In genomic region chrX:41332988-41333743, GRCh38 we compare ENCODE assay signal across 8 cellular contexts. TPM values are rescaled to one million over a fixed set of nuclear protein-coding genes. Genes with fewer than 3 reads are reported as not detected.
DNase-seq lines count a peak whose midpoint lies in the region; ATAC-seq and TF ChIP-seq lines count a peak whose summit lies in the region.

No MANE protein-coding gene starts in this region.

- DNase-seq in BJ (ENCODE audit: low read depth) (no peak), NCI-H748 (lab: John Stamatoyannopoulos, UW; ENCODE audit: unreplicated experiment) (peak; percentile 96), lower leg skin (ENCODE audit: low spot score in 2 of 2) (peak; percentile 71 to 98)
- DNase-seq in activated CD4-positive, alpha-beta memory T cell treated with anti-CD3 and anti-CD28 coated beads for 36 hours, result peak; percentile 89
- DNase-seq in stimulated activated CD4-positive, alpha-beta T cell treated with anti-CD3 and anti-CD28 coated beads, Interleukin-4, amount 100 ng/mL, for 48 hours (ENCODE audit: low read depth in 2 of 2), result peak; percentile 71 to 83

- no peaks in the 10 kb centered on the region for H3K36me3 ChIP-seq in BJ (ENCODE audit: control insufficient read depth, insufficient read depth, low read length)
- H3K36me3 ChIP-seq in duodenal mucosa (ENCODE audit: control insufficient read depth in 1 of 2, insufficient read depth in 2 of 2, low read length in 2 of 2), result no peaks in the 10 kb centered on the region

- ATAC-seq in GM19328 (IDR thresholded peaks at IDR 0.05; ENCODE audit: unreplicated experiment) (peak; percentile 37), HG03565 (IDR thresholded peaks at IDR 0.05; ENCODE audit: unreplicated experiment) (peak; percentile 27)

- POLR2A ChIA-PET in BJ (lab: Charles Lee), result interaction anchor here (0.6 to 0.7 kb wide), 2 partner anchors 16 to 1376 kb away, joined by 6 to 7 read pairs; no protein-coding TSS in a partner anchor
- POLR2A ChIA-PET in activated CD4-positive, alpha-beta memory T cell treated with anti-CD3 and anti-CD28 coated beads for 36 hours (lab: Charles Lee), result interaction anchor here (0.5 to 1.4 kb wide), 7 partner anchors 10 to 753 kb away, joined by 3 to 4 read pairs (median 3); partner anchors contain the start of gene USP9X

- no peaks in the 10 kb centered on the region for H3K9me3 ChIP-seq in duodenal mucosa (ENCODE audit: control insufficient read depth in 1 of 2, low read length in 2 of 2)

- 0 to 2% methylated on average over 17 to 50 of the region's 65 CpGs for WGBS in lower leg skin, 2 donors

- H3K27me3 Mint-ChIP-seq in activated CD4-positive, alpha-beta memory T cell treated with anti-CD3 and anti-CD28 coated beads for 36 hours, result peaks cover 1% of the 10 kb centered on the region

- H3K27me3 ChIP-seq in BJ (ENCODE audit: control insufficient read depth, insufficient read depth, low read length) (no peaks in the 10 kb centered on the region), duodenal mucosa (ENCODE audit: control insufficient read depth in 1 of 2, insufficient read depth in 2 of 2, low read length in 2 of 2) (no peaks in the 10 kb centered on the region)

- peak overlapping the region; percentile 91 for H3K4me3 ChIP-seq in BJ (ENCODE audit: low read depth, low read length)
- peak overlapping the region; percentile 86 to 87 for H3K4me3 ChIP-seq in duodenal mucosa (ENCODE audit: low read depth in 1 of 2, low read length in 2 of 2)
- H3K4me3 ChIP-seq in lower leg skin (ENCODE audit: low read depth, poor library complexity, severe bottlenecking), result peak overlapping the region; percentile 79

- peak overlapping the region; percentile 93 for H3K4me3 Mint-ChIP-seq in activated CD4-positive, alpha-beta memory T cell treated with anti-CD3 and anti-CD28 coated beads for 36 hours

- H3K9me3 Mint-ChIP-seq in activated CD4-positive, alpha-beta memory T cell treated with anti-CD3 and anti-CD28 coated beads for 36 hours, result no peaks in the 10 kb centered on the region

- H3K4me1 ChIP-seq in duodenal mucosa (ENCODE audit: control insufficient read depth in 1 of 2, insufficient read depth in 2 of 2, low read length in 2 of 2), result peaks cover 0 to 9% of the 10 kb centered on the region in 2 donors

- CTCF ChIA-PET in BJ (lab: Yijun Ruan, JAX), result interaction anchor here (0.6 kb wide), 1 partner anchor 176 kb away, joined by 3 read pairs; no protein-coding TSS in a partner anchor
- CTCF ChIA-PET in activated CD4-positive, alpha-beta memory T cell treated with anti-CD3 and anti-CD28 coated beads for 36 hours (lab: Charles Lee), result interaction anchor here (0.6 to 0.7 kb wide), 2 partner anchors 43 to 51 kb away, joined by 3 to 4 read pairs; no protein-coding TSS in a partner anchor

- peak overlapping the region; percentile 99 to 100 for H3K9ac ChIP-seq in duodenal mucosa (ENCODE audit: low read depth in 1 of 2, low read length in 2 of 2)

- peaks cover 12% of the 10 kb centered on the region for H3K4me1 Mint-ChIP-seq in activated CD4-positive, alpha-beta memory T cell treated with anti-CD3 and anti-CD28 coated beads for 36 hours (ENCODE audit: low read depth)

- peak overlapping the region; percentile 99 for H3K27ac ChIP-seq in duodenal mucosa (ENCODE audit: low read depth, low read length)

- intact Hi-C loops in activated CD4-positive, alpha-beta memory T cell treated with anti-CD3 and anti-CD28 coated beads for 36 hours (cut with micrococcal nuclease), result loop anchor here (1.0 to 5.0 kb wide), 5 partner anchors 50 to 589 kb away; partner anchors contain the start of genes CASK and USP9X
- intact Hi-C loops in lower leg skin (cut with DNase I; ENCODE audit: low total_unique reads), result no loop called here

- peak overlapping the region; percentile 100 for H3K27ac Mint-ChIP-seq in activated CD4-positive, alpha-beta memory T cell treated with anti-CD3 and anti-CD28 coated beads for 36 hours

- no peak for TF ChIP-seq POLR2A in lower leg skin (IDR thresholded peaks at IDR 0.05)

- TF ChIP-seq CTCF in BJ (IDR thresholded peaks at IDR 0.05; ENCODE audit: insufficient read depth, low read depth, low read length), result no peak
- no peak for TF ChIP-seq CTCF in lower leg skin (IDR thresholded peaks at IDR 0.05)

- H3K36me3 Mint-ChIP-seq in activated CD4-positive, alpha-beta memory T cell treated with anti-CD3 and anti-CD28 coated beads for 36 hours, result peaks cover 37% of the 10 kb centered on the region

RNA-seq across cellular contexts. Expression of gene DDX3X, which starts 0.8 kb away (rescaled TPM):
- 76.2 and 89.3 TPM in 2 replicates for polyA plus RNA-seq in BJ (2011; rRNA removed)
- polyA minus RNA-seq in BJ (2011; rRNA and poly(A)+ RNA removed), result 55.7 and 68.3 TPM in 2 replicates
- total RNA-seq in activated CD4-positive, alpha-beta memory T cell treated with anti-CD3 and anti-CD28 coated beads for 36 hours, result 100 to 1,000 TPM; 216 to 218 TPM
- total RNA-seq in lower leg skin, result 100 to 1,000 TPM; 170 to 252 (median 224) TPM
